ENCODE assay signal across 19 cellular contexts in genomic region chr6:110310861-110311446, GRCh38. TPM values are rescaled to one million over a fixed set of nuclear protein-coding genes. Genes with fewer than 3 reads are reported as not detected.
"Had no signal": no experiment of that assay in that cellular context is flagged by ENCODE, and none has a peak within 500 bp of the region (broad histone marks: within the 10 kb centered on the region; RNA-seq: fewer than 3 reads in every experiment).

No MANE protein-coding gene starts in this region.

- H3K4me1 ChIP-seq: ascending aorta, stomach had no signal

- FAIRE-seq: bronchial epithelial cell, endometrium, small intestine, urothelium cell line had no signal

- DNase-seq: activated CD4-positive, alpha-beta T cell treated with anti-CD3 and anti-CD28 coated beads for 4 hours; activated naive CD4-positive, alpha-beta T cell treated with Interleukin-2 at 50 U/mL for 16 hours; activated naive CD8-positive, alpha-beta T cell treated with anti-CD3 and anti-CD28 coated beads, Interleukin-2, amount 50 U/mL, for 24 hours; dorsolateral prefrontal cortex; hippocampal formation; kidney glomerular epithelial cell; naive B cell; right cardiac atrium; small intestine; stomach had no signal

- ATAC-seq: activated naive CD8-positive, alpha-beta T cell treated with anti-CD3 and anti-CD28 coated beads, Interleukin-2, amount 50 U/mL, for 24 hours; esophagus mucosa; right cardiac atrium had no signal

- H3K27ac ChIP-seq: ascending aorta, dorsolateral prefrontal cortex, neutrophil, stomach, VCaP had no signal

- H3K9me3 ChIP-seq: ascending aorta, neutrophil, stomach had no signal

- H3K4me3 ChIP-seq: ascending aorta, dorsolateral prefrontal cortex, stomach had no signal

- H3K27me3 ChIP-seq: ascending aorta, dorsolateral prefrontal cortex, neutrophil, stomach had no signal

- H3K36me3 ChIP-seq: neutrophil had no signal

RNA-seq across cellular contexts. Expression of gene METTL24, which starts 47.2 kb away (rescaled TPM):
- total RNA-seq: activated T-helper 1 cell treated with anti-CD3 and anti-CD28 coated beads, Interleukin-12 subunit alpha, Interleukin-12 subunit beta, Interleukin-2, Interleukin-4 antibody, amounts not matched to agents 30 ng/mL and 10 ng/mL and 1 ng/mL, durations not matched to agents 14 hours and 24 hours and 36 hours; bronchial epithelial cell; esophagus mucosa; glomerular endothelial cell had no signal
